In the genomic region with DNA sequence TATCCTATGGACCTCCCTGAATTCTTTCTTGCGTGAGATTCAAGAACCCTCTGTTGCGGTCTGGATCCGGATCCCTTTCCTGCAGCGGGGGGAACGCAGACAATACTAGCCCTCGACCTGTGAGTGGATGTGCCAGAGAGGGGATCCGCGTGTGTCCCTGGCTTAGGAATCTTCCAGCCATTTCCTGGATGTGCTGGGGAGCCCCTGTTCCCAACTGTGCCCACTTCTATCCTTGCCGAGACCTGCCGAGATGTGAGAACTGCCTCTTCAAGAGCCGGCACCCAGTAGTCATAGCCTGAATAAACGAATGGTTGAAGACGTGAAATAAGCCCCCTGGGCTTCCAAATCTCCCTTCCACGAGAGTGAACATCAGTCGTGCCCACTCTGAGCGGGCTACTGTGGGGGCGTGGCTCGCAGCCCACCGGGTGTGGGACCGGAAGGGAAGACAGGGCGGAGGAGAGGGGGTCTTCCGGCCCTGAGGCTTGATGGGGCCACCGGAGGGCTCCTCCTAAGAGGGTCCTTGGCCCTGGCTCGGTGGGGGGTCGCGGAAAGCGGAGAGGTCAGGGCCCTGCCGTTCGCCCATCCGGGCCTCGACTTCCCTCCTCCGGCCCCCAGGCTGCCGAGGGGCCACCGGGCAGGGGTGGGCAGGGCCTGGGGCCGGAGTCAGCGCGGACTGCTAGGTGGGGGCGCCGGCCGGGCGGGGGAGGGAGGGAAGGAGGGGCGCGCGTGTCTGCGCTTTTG, we compare ENCODE assay signal across 8 cellular contexts. TPM values are rescaled to one million over a fixed set of nuclear protein-coding genes. Genes with fewer than 3 reads are reported as not detected.
DNase-seq lines count a peak whose midpoint lies in the region; ATAC-seq and TF ChIP-seq lines count a peak whose summit lies in the region.

No MANE protein-coding gene starts in this region.

- peaks cover 33% of the 10 kb centered on the region for H3K27me3 Mint-ChIP-seq in activated CD8-positive, alpha-beta memory T cell treated with anti-CD3 and anti-CD28 coated beads, Interleukin-2, amount 10 ng/mL, durations not matched to agents 7 days and 5 days

- H3K4me3 Mint-ChIP-seq in activated CD8-positive, alpha-beta memory T cell treated with anti-CD3 and anti-CD28 coated beads, Interleukin-2, amount 10 ng/mL, durations not matched to agents 7 days and 5 days, result peak overlapping the region; percentile 68

- no peaks in the 10 kb centered on the region; the same call in 1 of the 2 replicates for H3K36me3 ChIP-seq in Panc1 (ENCODE audit: control insufficient read depth, insufficient read depth, low read length)
- no peaks in the 10 kb centered on the region for H3K36me3 ChIP-seq in parathyroid adenoma (ENCODE audit: control insufficient read depth, insufficient read depth, low read length)

- BruUV-seq in Panc1 (replicated peaks; lab: Mats Ljungman, UMichigan), result no TSS peak

- CTCF ChIA-PET in activated CD8-positive, alpha-beta memory T cell treated with anti-CD3 and anti-CD28 coated beads, Interleukin-2, amount 10 ng/mL, durations not matched to agents 7 days and 5 days (lab: Charles Lee), result interaction anchor here (2.2 kb wide), 1 partner anchor 94 kb away, joined by 6 read pairs; no protein-coding TSS in a partner anchor
- CTCF ChIA-PET in Panc1 (lab: Charles Lee), result no interaction called here

- H3K27ac ChIP-seq in Panc1 (ENCODE audit: low read length), result no peak overlapping the region
- no peak overlapping the region for H3K27ac ChIP-seq in parathyroid adenoma

- H3K36me3 Mint-ChIP-seq in activated CD8-positive, alpha-beta memory T cell treated with anti-CD3 and anti-CD28 coated beads, Interleukin-2, amount 10 ng/mL, durations not matched to agents 7 days and 5 days, result no peaks in the 10 kb centered on the region

- H2AFZ ChIP-seq in parathyroid adenoma, result peak overlapping the region; percentile 95

- no peak for TF ChIP-seq POLR2A in GM18505 (IDR thresholded peaks at IDR 0.05; ENCODE audit: borderline replicate concordance, extremely low read depth, insufficient read depth, insufficient read length)

- H3K27me3 ChIP-seq in Panc1 (ENCODE audit: control insufficient read depth, insufficient read depth, low read length) (peaks cover 14% of the 10 kb centered on the region), parathyroid adenoma (ENCODE audit: control insufficient read depth, insufficient read depth, low read length) (no peaks in the 10 kb centered on the region)

- H3K79me2 ChIP-seq in parathyroid adenoma, result no peaks in the 10 kb centered on the region

- peak overlapping the region; percentile 25 for H3K27ac Mint-ChIP-seq in activated CD8-positive, alpha-beta memory T cell treated with anti-CD3 and anti-CD28 coated beads, Interleukin-2, amount 10 ng/mL, durations not matched to agents 7 days and 5 days

- in situ Hi-C loops in Panc1 (cut with HindIII; ENCODE audit: low pct_unique_long_range_greater_than_20kb, low sequenced_read_pairs), result no loop called here

- peaks cover 7% of the 10 kb centered on the region for H3K4me1 Mint-ChIP-seq in activated CD8-positive, alpha-beta memory T cell treated with anti-CD3 and anti-CD28 coated beads, Interleukin-2, amount 10 ng/mL, durations not matched to agents 7 days and 5 days

- H3K9me3 ChIP-seq in Panc1 (ENCODE audit: control insufficient read depth, insufficient read depth, low read depth, low read length) (no peaks in the 10 kb centered on the region), parathyroid adenoma (ENCODE audit: control insufficient read depth, low read length) (no peaks in the 10 kb centered on the region)

- peak overlapping the region; percentile 63 to 65 for H3K4me3 ChIP-seq in Panc1 (ENCODE audit: low read depth in 2 of 2, low read length in 2 of 2)
- peak overlapping the region; percentile 67 for H3K4me3 ChIP-seq in fibroblast of pulmonary artery (replicated peaks; ENCODE audit: low read depth, low read length)
- H3K4me3 ChIP-seq in parathyroid adenoma (ENCODE audit: low read depth, low read length), result peak overlapping the region; percentile 65

- intact Hi-C loops in Panc1 (cut with micrococcal nuclease; ENCODE audit: unreplicated experiment), result loop anchor here (5.0 kb wide), 1 partner anchor 92 kb away; no protein-coding TSS in a partner anchor
- intact Hi-C loops in posterior vena cava (cut with DNase I), result no loop called here

- H3K4me1 ChIP-seq in Panc1 (ENCODE audit: control insufficient read depth, insufficient read depth, low read length) (no peaks in the 10 kb centered on the region; the same call in 1 of the 2 replicates), parathyroid adenoma (peaks cover 7% of the 10 kb centered on the region)

- no peaks in the 10 kb centered on the region for H3K9me3 Mint-ChIP-seq in activated CD8-positive, alpha-beta memory T cell treated with anti-CD3 and anti-CD28 coated beads, Interleukin-2, amount 10 ng/mL, durations not matched to agents 7 days and 5 days (ENCODE audit: low read depth)

- no peak overlapping the region for H3K9ac ChIP-seq in parathyroid adenoma

- peak; percentile 10 for ATAC-seq in activated CD8-positive, alpha-beta memory T cell treated with anti-CD3 and anti-CD28 coated beads, Interleukin-2, amount 10 ng/mL, durations not matched to agents 7 days and 5 days
- ATAC-seq in Panc1 (peak; percentile 17; the same call in 1 of the 2 replicates), HG02852 (IDR thresholded peaks at IDR 0.05; ENCODE audit: unreplicated experiment) (no peak), GM18505 (IDR thresholded peaks at IDR 0.05; ENCODE audit: unreplicated experiment) (no peak)

- peak overlapping the region; percentile 91 for H3K4me2 ChIP-seq in parathyroid adenoma (ENCODE audit: low read length)

- no peak for TF ChIP-seq CTCF in Panc1 (IDR thresholded peaks at IDR 0.05)
- no peak for TF ChIP-seq CTCF in fibroblast of pulmonary artery (IDR thresholded peaks at IDR 0.05; ENCODE audit: low read length, missing control alignments)
- TF ChIP-seq CTCF in parathyroid adenoma (IDR thresholded peaks at IDR 0.05), result no peak

- DNase-seq in activated CD8-positive, alpha-beta memory T cell treated with anti-CD3 and anti-CD28 coated beads, Interleukin-2, amount 10 ng/mL, durations not matched to agents 7 days and 5 days, result no peak
- no peak for DNase-seq in activated CD8-positive, alpha-beta memory T cell treated with anti-CD3 and anti-CD28 coated beads, Interleukin-2, amount 50 U/mL, for 4 hours
- DNase-seq in Panc1 (ENCODE audit: low read depth, low spot score) (no peak), fibroblast of pulmonary artery (ENCODE audit: low read depth) (no peak), posterior vena cava (ENCODE audit: low spot score) (no peak)

- POLR2A ChIA-PET in Panc1 (lab: Charles Lee), result no interaction called here

RNA-seq across cellular contexts. Expression of gene CCDC136, which starts 1.3 kb away (rescaled TPM):
- total RNA-seq in activated CD8-positive, alpha-beta memory T cell treated with anti-CD3 and anti-CD28 coated beads, Interleukin-2, amount 10 ng/mL, durations not matched to agents 7 days and 5 days, result 1 to 10 TPM; 4.4 to 5.8 TPM
- total RNA-seq in Panc1 (2021; ENCODE audit: unreplicated experiment) (1.1 TPM), posterior vena cava (10 to 100 TPM; 13.3 to 23.1 TPM)
- 0.38 TPM for polyA plus RNA-seq in Panc1 (2012; ENCODE audit: insufficient read length)

RNA-seq across cellular contexts. Expression of gene OPN1SW, which starts 14.9 kb away (rescaled TPM):
- not detected for total RNA-seq in activated CD8-positive, alpha-beta memory T cell treated with anti-CD3 and anti-CD28 coated beads, Interleukin-2, amount 10 ng/mL, durations not matched to agents 7 days and 5 days
- total RNA-seq in Panc1 (2021; ENCODE audit: unreplicated experiment) (not detected), posterior vena cava (not detected)
- polyA plus RNA-seq in Panc1 (2012; ENCODE audit: insufficient read length), result 0.87 TPM

RNA-seq across cellular contexts. Expression of gene FLNC, which starts 39.7 kb away (rescaled TPM):
- not detected for total RNA-seq in activated CD8-positive, alpha-beta memory T cell treated with anti-CD3 and anti-CD28 coated beads, Interleukin-2, amount 10 ng/mL, durations not matched to agents 7 days and 5 days
- total RNA-seq in Panc1 (2021; ENCODE audit: unreplicated experiment) (10.2 TPM), posterior vena cava (100 to 1,000 TPM; 440 to 856 TPM)
- 7.4 TPM for polyA plus RNA-seq in Panc1 (2012; ENCODE audit: insufficient read length)

RNA-seq across cellular contexts. Expression of gene CALU, which starts 51.3 kb away (rescaled TPM):
- total RNA-seq in activated CD8-positive, alpha-beta memory T cell treated with anti-CD3 and anti-CD28 coated beads, Interleukin-2, amount 10 ng/mL, durations not matched to agents 7 days and 5 days, result 10 to 100 TPM; 28.2 to 39.0 TPM
- 210 TPM for total RNA-seq in Panc1 (2021; ENCODE audit: unreplicated experiment)
- polyA plus RNA-seq in Panc1 (2012; ENCODE audit: insufficient read length), result 158 TPM
- 100 to 1,000 TPM; 262 to 393 TPM for total RNA-seq in posterior vena cava

Comparison
In these comparisons a context has a peak if more than half of its experiments do, and no peak if none do; other contexts are left out.
1. ATAC-seq: peak in activated CD8-positive, alpha-beta memory T cell treated with anti-CD3 and anti-CD28 coated beads, Interleukin-2, amount 10 ng/mL, durations not matched to agents 7 days and 5 days (single experiment) and Panc1 (single experiment); none in HG02852 (single experiment) and GM18505 (single experiment).
2. RNA of gene FLNC, which starts 39.7 kb away (total RNA-seq): 440 to 856 TPM in posterior vena cava; 10.2 TPM in Panc1 (single experiment) and not detected in activated CD8-positive, alpha-beta memory T cell treated with anti-CD3 and anti-CD28 coated beads, Interleukin-2, amount 10 ng/mL, durations not matched to agents 7 days and 5 days; every median in the first group is over 10 times any median in the second.
3. Peak in every context shown above with its lines, with median percentiles within 50 percentile points of each other: H3K4me3 ChIP-seq.